Comparison of ENCODE assay signal across 8 cellular contexts in genomic region chr17:59838196-59838911, GRCh38. TPM values are rescaled to one million over a fixed set of nuclear protein-coding genes. Genes with fewer than 3 reads are reported as not detected.
DNase-seq lines count a peak whose midpoint lies in the region; ATAC-seq, FAIRE-seq and TF ChIP-seq lines count a peak whose summit lies in the region.

No MANE protein-coding gene starts in this region.

- in situ Hi-C loops in mammary epithelial cell (cut with MboI; ENCODE audit: low sequenced_read_pairs in 2 of 2), result loop anchor here in 1 of 2 donors (10.0 kb wide), 1 partner anchor 54 kb away; no protein-coding TSS in a partner anchor

- H3K27ac ChIP-seq in PC-3 (ENCODE audit: low read length) (peak overlapping the region; percentile 95), mammary epithelial cell (ENCODE audit: insufficient read depth, low read depth, low read length) (peak overlapping the region; percentile 100), lung (ENCODE audit: low read depth in 1 of 2, low read length in 1 of 2) (peak overlapping the region; percentile 91 to 97), upper lobe of left lung (peak overlapping the region; percentile 93 to 96 (median 93))

- intact Hi-C loops in PC-3 (cut with micrococcal nuclease), result no loop called here
- intact Hi-C loops in mammary epithelial cell (cut with micrococcal nuclease), result no loop called here

- POLR2A ChIA-PET in PC-3 (lab: Charles Lee; ENCODE audit: unreplicated experiment), result interaction anchor here (0.6 to 2.0 kb wide), 10 partner anchors 10 to 130 kb away, joined by 3 to 113 read pairs (median 35); no protein-coding TSS in a partner anchor

- H3K9me2 ChIP-seq in PC-3 (replicated peaks; ENCODE audit: low read length), result no peaks in the 10 kb centered on the region

- peaks cover 44% of the 10 kb centered on the region for H3F3A ChIP-seq in PC-3 (ENCODE audit: low read length, unreplicated experiment)

- peaks cover 34% of the 10 kb centered on the region for H4K20me1 ChIP-seq in PC-3 (ENCODE audit: low read length)
- H4K20me1 ChIP-seq in mammary epithelial cell (ENCODE audit: insufficient read depth, low read length), result no peaks in the 10 kb centered on the region

- peaks cover 34% of the 10 kb centered on the region for H3K36me3 ChIP-seq in PC-3 (ENCODE audit: low read depth, low read length)
- peaks cover 18% of the 10 kb centered on the region for H3K36me3 ChIP-seq in mammary epithelial cell (ENCODE audit: insufficient read depth, low read length)
- peaks cover 2 to 3% of the 10 kb centered on the region in 2 donors for H3K36me3 ChIP-seq in lung (ENCODE audit: control insufficient read depth in 2 of 2, insufficient read depth in 2 of 2, low read length in 2 of 2)
- peaks cover 0 to 38% (median 5%) of the 10 kb centered on the region in 4 donors for H3K36me3 ChIP-seq in upper lobe of left lung

- no peak for TF ChIP-seq EP300 in upper lobe of left lung (IDR thresholded peaks at IDR 0.05)

- CTCF ChIA-PET in PC-3 (lab: Charles Lee) (interaction anchor here (0.9 to 1.6 kb wide), 3 partner anchors 15 to 84 kb away, joined by 6 to 16 read pairs (median 16); no protein-coding TSS in a partner anchor), mammary epithelial cell (lab: Charles Lee; ENCODE audit: low non-redundant PET) (interaction anchor here (0.6 kb wide), 1 partner anchor 86 kb away, joined by 5 read pairs; no protein-coding TSS in a partner anchor)

- DNase-seq in GM12892 (ENCODE audit: insufficient read length), result no peak
- DNase-seq in PC-3, result peak; percentile 54
- no peak for DNase-seq in mammary epithelial cell
- DNase-seq in lung (ENCODE audit: low spot score), result peak; percentile 33
- no peak for DNase-seq in upper lobe of left lung
- DNase-seq in occipital lobe (lab: John Stamatoyannopoulos, UW), result no peak
- no peak for DNase-seq in NCI-H187 (lab: John Stamatoyannopoulos, UW)

- FAIRE-seq in GM12892 (lab: Jason Lieb, UNC), result no peak

- H3K79me2 ChIP-seq in PC-3 (ENCODE audit: low read length) (peaks cover 48% of the 10 kb centered on the region), mammary epithelial cell (ENCODE audit: insufficient read depth, low read length) (peaks cover 42% of the 10 kb centered on the region)

- WGBS in mammary epithelial cell (ENCODE audit: low coverage, missing lambda C conversion rate), result 2% methylated on average over 8 of the region's 8 CpGs
- WGBS in lung, 2 donors, result 14 to 30% methylated on average over 8 of the region's 8 CpGs
- WGBS in upper lobe of left lung, 2 donors, result 23 to 34% methylated on average over 8 of the region's 8 CpGs

- TF ChIP-seq POLR2A in GM12892 (IDR thresholded peaks at IDR 0.05; ENCODE audit: low read depth, low read length), result 0 out of 2 replicates have a peak, but pooled peaks have one; percentile 21
- TF ChIP-seq POLR2A in upper lobe of left lung (IDR thresholded peaks at IDR 0.05), result no peak

- ATAC-seq in PC-3, result no peak
- ATAC-seq in lung (ENCODE audit: insufficient read depth, low FRiP score), result no peak
- ATAC-seq in upper lobe of left lung (ENCODE audit: low FRiP score in 2 of 2), result peak in 1 of 2 donors; percentile 14
- no peak for ATAC-seq in HG02798 (IDR thresholded peaks at IDR 0.05; ENCODE audit: poor library complexity, unreplicated experiment)

- no peaks in the 10 kb centered on the region for H3K9me3 ChIP-seq in PC-3 (ENCODE audit: low read length)
- no peaks in the 10 kb centered on the region for H3K9me3 ChIP-seq in mammary epithelial cell (replicated peaks; ENCODE audit: insufficient read depth, low read length)
- no peaks in the 10 kb centered on the region for H3K9me3 ChIP-seq in lung (ENCODE audit: control insufficient read depth in 2 of 2, insufficient read depth in 1 of 2, low read length in 1 of 2)
- no peaks in the 10 kb centered on the region for H3K9me3 ChIP-seq in upper lobe of left lung

- BruUV-seq in PC-3 (replicated peaks; lab: Mats Ljungman, UMichigan), result TSS peak; percentile 35
- BruUV-seq in mammary epithelial cell (replicated peaks; lab: Mats Ljungman, UMichigan), result TSS peak; percentile 46

- H3K27me3 ChIP-seq in PC-3 (ENCODE audit: low read length) (no peaks in the 10 kb centered on the region), mammary epithelial cell (ENCODE audit: insufficient read depth, low read length) (no peaks in the 10 kb centered on the region), lung (ENCODE audit: control insufficient read depth, insufficient read depth) (no peaks in the 10 kb centered on the region), upper lobe of left lung (no peaks in the 10 kb centered on the region)

- peak overlapping the region; percentile 88 for H3K4me3 ChIP-seq in PC-3 (ENCODE audit: low read length)
- peak overlapping the region; percentile 92 to 95 (median 95) for H3K4me3 ChIP-seq in mammary epithelial cell (replicated peaks in 1 of 3; ENCODE audit: insufficient read depth in 1 of 3, low read depth in 2 of 3, low read length in 3 of 3)
- peak overlapping the region; percentile 66 for H3K4me3 ChIP-seq in lung
- H3K4me3 ChIP-seq in upper lobe of left lung, result peak overlapping the region; percentile 44 to 66 (median 54)

- dilution Hi-C loops in mammary epithelial cell (cut with HindIII; ENCODE audit: low sequenced_read_pairs), result loop anchor here (5.0 kb wide), 1 partner anchor 51 kb away; no protein-coding TSS in a partner anchor

- peak overlapping the region; percentile 94 for H3K4me2 ChIP-seq in PC-3 (ENCODE audit: low read length)
- peak overlapping the region; percentile 90 for H3K4me2 ChIP-seq in mammary epithelial cell (ENCODE audit: insufficient read depth, low read depth, low read length)

- H2AFZ ChIP-seq in PC-3 (ENCODE audit: low read length) (no peak overlapping the region), mammary epithelial cell (ENCODE audit: low read depth, low read length) (no peak overlapping the region)

- H3K4me1 ChIP-seq in PC-3 (ENCODE audit: insufficient read depth, low read length) (peaks cover 27% of the 10 kb centered on the region), mammary epithelial cell (ENCODE audit: insufficient read depth, low read length) (peaks cover 14% of the 10 kb centered on the region), lung (ENCODE audit: control insufficient read depth in 2 of 2, insufficient read depth in 2 of 2, low read length in 2 of 2) (peaks cover 0 to 1% of the 10 kb centered on the region in 2 donors), upper lobe of left lung (peaks cover 11 to 41% (median 24%) of the 10 kb centered on the region in 4 donors)

- H3K9ac ChIP-seq in PC-3 (ENCODE audit: low read length) (peak overlapping the region; percentile 98), mammary epithelial cell (ENCODE audit: insufficient read depth, low read length) (peak overlapping the region; percentile 100)

- TF ChIP-seq CTCF in PC-3 (conservative IDR thresholded peaks at IDR 0.05; ENCODE audit: low read depth, low read length) (no peak), mammary epithelial cell (conservative IDR thresholded peaks at IDR 0.05 in 1 of 2, IDR thresholded peaks at IDR 0.05 in 1 of 2; ENCODE audit: extremely low read depth in 1 of 2, insufficient read depth in 1 of 2, low read depth in 1 of 2, low read length in 2 of 2) (no peak), lung (IDR thresholded peaks at IDR 0.05; ENCODE audit: control extremely low read depth, extremely low read depth) (no peak), upper lobe of left lung (IDR thresholded peaks at IDR 0.05) (no peak)

RNA-seq across cellular contexts. Expression of gene TUBD1, which starts 54.4 kb away (rescaled TPM):
- 6.4 TPM for polyA plus RNA-seq in GM12892 (2012; ENCODE audit: missing spikeins)
- total RNA-seq in PC-3 (2014; rRNA removed) (8.2 and 11.0 TPM in 2 replicates), mammary epithelial cell (1 to 10 TPM; 4.1 to 5.8 TPM), lung (10 to 100 TPM in 1 of 2 donors, 1 to 10 TPM in 1; 5.7 to 15.3 TPM), upper lobe of left lung (10 to 100 TPM in 1 of 6 donors, 1 to 10 TPM in 5; 3.1 to 52.4 (median 7.6) TPM), occipital lobe (9.8 TPM)
- polyA plus RNA-seq in mammary epithelial cell (4.1 TPM), lung (1 to 10 TPM; 4.8 to 5.1 TPM)
- not detected for polyA minus RNA-seq in mammary epithelial cell

RNA-seq across cellular contexts. Expression of gene RPS6KB1, which starts 54.6 kb away (rescaled TPM):
- 16.1 TPM for polyA plus RNA-seq in GM12892 (2012; ENCODE audit: missing spikeins)
- total RNA-seq in PC-3 (2014; rRNA removed), result 43.4 and 51.5 TPM in 2 replicates
- total RNA-seq in mammary epithelial cell, result 10 to 100 TPM; 16.8 to 28.5 TPM
- 8.2 TPM for polyA plus RNA-seq in mammary epithelial cell
- 12.8 TPM for polyA minus RNA-seq in mammary epithelial cell
- 10 to 100 TPM; 25.1 to 59.2 TPM for total RNA-seq in lung
- polyA plus RNA-seq in lung, result 10 to 100 TPM in 1 of 2 donors, 1 to 10 TPM in 1; 8.7 to 10.0 TPM
- total RNA-seq in upper lobe of left lung, result 10 to 100 TPM; 13.1 to 60.8 (median 30.3) TPM
- total RNA-seq in occipital lobe, result 50.1 TPM

Comparison
In these comparisons a context has a peak if more than half of its experiments do, and no peak if none do; other contexts are left out.
1. DNase-seq: peak in PC-3 (single experiment) and lung (single experiment); none in GM12892 (single experiment), mammary epithelial cell (single experiment), upper lobe of left lung (0 of 2), occipital lobe (single experiment) and NCI-H187 (0 of 2).
2. Peak in every context shown above with its lines, with median percentiles within 50 percentile points of each other: H3K27ac ChIP-seq and H3K4me3 ChIP-seq.